In genomic region chr1:204623365-204623893, GRCh38 we compare ENCODE assay signal across 1 cellular context.
TF ChIP-seq lines count a peak whose summit lies in the region.

No MANE protein-coding gene starts in this region.

TF ChIP-seq in K562, 482 proteins besides CTCF, POLR2A, EP300 and RAD21 (continued from another document):
- TF ChIP-seq YY1 (IDR thresholded peaks at IDR 0.05; ENCODE audit: borderline replicate concordance in 1 of 3, control insufficient read depth in 1 of 3, extremely low read depth in 1 of 3, insufficient read depth in 3 of 3, insufficient read length in 1 of 3, insufficient replicate concordance in 2 of 3, low read depth in 1 of 3, low read length in 2 of 3) (no peak), MIER1 (IDR thresholded peaks at IDR 0.05; ENCODE audit: low read depth) (peak; percentile 79), ZNF354B (CRISPR knock-in tag; IDR thresholded peaks at IDR 0.05) (no peak), BRD4 (IDR thresholded peaks at IDR 0.05) (no peak), GTF2F1 (IDR thresholded peaks at IDR 0.05; ENCODE audit: low read depth, low read length) (no peak)
